In the genomic region with DNA sequence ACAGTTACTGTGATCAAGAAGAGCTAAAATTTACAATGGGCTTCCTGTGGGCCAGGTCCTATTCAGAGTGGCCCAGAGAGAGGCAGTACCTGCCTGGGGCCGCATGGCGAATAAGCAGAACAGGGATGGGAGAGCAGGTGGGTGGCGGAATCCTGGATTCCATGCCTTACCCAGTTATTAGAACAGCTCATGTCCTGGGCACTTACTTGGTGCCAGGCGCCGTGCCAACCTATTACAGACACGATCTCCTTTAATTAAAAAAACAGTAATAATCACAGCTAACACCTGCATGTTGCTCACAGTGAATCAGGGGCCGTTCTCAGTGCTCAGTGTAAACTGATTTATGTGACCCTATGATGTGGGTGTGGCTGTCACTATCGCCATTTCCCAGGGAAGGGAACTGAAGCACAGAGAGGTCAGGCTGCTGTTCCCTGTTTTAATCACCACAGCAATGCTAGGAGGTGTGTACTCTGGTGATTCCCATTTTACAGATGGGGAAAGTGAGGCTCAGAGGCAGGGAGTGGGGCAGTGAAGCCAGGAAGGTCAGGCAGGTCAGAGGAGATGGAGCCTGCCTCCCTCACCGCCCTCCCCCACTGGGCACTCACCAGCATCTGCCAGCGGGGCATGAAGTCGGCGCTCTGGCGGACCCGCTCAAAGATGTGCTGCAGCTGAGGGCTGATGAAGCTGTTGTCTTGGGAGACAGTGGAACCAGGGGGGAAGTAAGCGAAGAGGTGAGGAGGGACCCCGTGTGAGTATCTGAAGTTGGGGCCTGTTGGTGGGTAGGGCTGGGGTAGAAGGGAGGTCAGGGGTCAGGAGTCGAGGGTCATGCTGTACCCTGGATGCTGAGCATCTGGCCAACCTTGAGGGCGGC, we compare ENCODE assay signal across 30 cellular contexts. TPM values are rescaled to one million over a fixed set of nuclear protein-coding genes. Genes with fewer than 3 reads are reported as not detected.
DNase-seq lines count a peak whose midpoint lies in the region; ATAC-seq and TF ChIP-seq lines count a peak whose summit lies in the region.
"Had no signal": no experiment of that assay in that cellular context is flagged by ENCODE, and none has a peak within 500 bp of the region (broad histone marks: within the 10 kb centered on the region; RNA-seq: fewer than 3 reads in every experiment).

No MANE protein-coding gene starts in this region.

- no peaks in the 10 kb centered on the region for H3K9me2 ChIP-seq in Karpas-422 (replicated peaks; ENCODE audit: insufficient read depth, low read length)

- no peaks in the 10 kb centered on the region for H3K79me2 ChIP-seq in Karpas-422 (ENCODE audit: low read length)

- H3K9ac ChIP-seq in Karpas-422 (ENCODE audit: low read length): no peak overlapping the region
- H3K9ac ChIP-seq: GM23248, KMS-11 had no signal

- H3K9me3 ChIP-seq in Karpas-422 (ENCODE audit: low read length): no peaks in the 10 kb centered on the region
- H3K9me3 ChIP-seq: Caco-2 had no signal

- peaks cover 4% of the 10 kb centered on the region for H3K4me1 Mint-ChIP-seq in endothelial cell (ENCODE audit: unreplicated experiment)
- peaks cover 4% of the 10 kb centered on the region for H3K4me1 Mint-ChIP-seq in stimulated activated effector memory CD8-positive, alpha-beta T cell treated with anti-CD3 and anti-CD28 coated beads, Interleukin-12 subunit alpha, Interleukin-12 subunit beta, amount 100 ng/mL, for 72 hours
- H3K4me1 Mint-ChIP-seq: B cell had no signal

- H4K20me1 ChIP-seq in Karpas-422 (ENCODE audit: insufficient read depth, low read depth, low read length): no peaks in the 10 kb centered on the region

- peak overlapping the region; percentile 21 for H3K4me3 Mint-ChIP-seq in endothelial cell (ENCODE audit: unreplicated experiment)
- H3K4me3 Mint-ChIP-seq in stimulated activated effector memory CD8-positive, alpha-beta T cell treated with anti-CD3 and anti-CD28 coated beads, Interleukin-12 subunit alpha, Interleukin-12 subunit beta, amount 100 ng/mL, for 72 hours: no peak overlapping the region
- H3K4me3 Mint-ChIP-seq: B cell; CD8-positive, alpha-beta T cell; H9; HFFc6 had no signal

- TF ChIP-seq CTCF in endothelial cell (IDR thresholded peaks at IDR 0.05; ENCODE audit: unreplicated experiment): no peak

- no peaks in the 10 kb centered on the region for H3K4me1 ChIP-seq in Karpas-422 (ENCODE audit: low read length)
- H3K4me1 ChIP-seq: Caco-2 had no signal

- no peaks in the 10 kb centered on the region for H3K9me3 Mint-ChIP-seq in endothelial cell (ENCODE audit: unreplicated experiment)
- no peaks in the 10 kb centered on the region for H3K9me3 Mint-ChIP-seq in stimulated activated effector memory CD8-positive, alpha-beta T cell treated with anti-CD3 and anti-CD28 coated beads, Interleukin-12 subunit alpha, Interleukin-12 subunit beta, amount 100 ng/mL, for 72 hours
- H3K9me3 Mint-ChIP-seq: CD8-positive, alpha-beta T cell; H9; HFFc6 had no signal

- DNase-seq in Right ventricle myocardium superior: peak; percentile 39
- DNase-seq in left cardiac atrium: no peak
- peak; percentile 29 for DNase-seq in Karpas-422
- DNase-seq in endothelial cell (ENCODE audit: low spot score): no peak
- no peak for DNase-seq in stimulated activated effector memory CD8-positive, alpha-beta T cell treated with anti-CD3 and anti-CD28 coated beads, Interleukin-12 subunit alpha, Interleukin-12 subunit beta, amount 100 ng/mL, for 72 hours (ENCODE audit: low spot score in 2 of 2)
- DNase-seq in NCI-H2171 treated with DMSO at 0.1 percent for 48 hours (lab: John Stamatoyannopoulos, UW): no peak
- DNase-seq: Caco-2; CD8-positive, alpha-beta T cell; DMS79; EL; GDM1; GM23248; H9; HFFc6; IMR-90; NCI-H1105; NCI-H1436 treated with DMSO at 0.1 percent for 48 hours; NCI-H187 treated with DMSO at 0.1 percent for 48 hours; NCI-H2107; NCI-H446; NCI-H524 treated with DMSO at 0.1 percent for 48 hours; SIG-M5 had no signal

- H3K4me2 ChIP-seq in Karpas-422 (ENCODE audit: low read depth, low read length, poor library complexity, severe bottlenecking): no peak overlapping the region
- H3K4me2 ChIP-seq: KMS-11 had no signal

- peaks cover 1% of the 10 kb centered on the region for H3K27me3 Mint-ChIP-seq in endothelial cell (ENCODE audit: unreplicated experiment)
- H3K27me3 Mint-ChIP-seq: B cell had no signal

- no peak overlapping the region for H3K27ac Mint-ChIP-seq in endothelial cell (ENCODE audit: unreplicated experiment)
- peak overlapping the region; percentile 52 for H3K27ac Mint-ChIP-seq in stimulated activated effector memory CD8-positive, alpha-beta T cell treated with anti-CD3 and anti-CD28 coated beads, Interleukin-12 subunit alpha, Interleukin-12 subunit beta, amount 100 ng/mL, for 72 hours
- H3K27ac Mint-ChIP-seq: B cell; CD8-positive, alpha-beta T cell; H9; HFFc6 had no signal

- no peak overlapping the region for H2AFZ ChIP-seq in Karpas-422 (ENCODE audit: low read length)
- H2AFZ ChIP-seq: GM23248 had no signal

- peaks cover 24% of the 10 kb centered on the region; the same call in 1 of the 2 replicates for H3K36me3 ChIP-seq in Karpas-422 (ENCODE audit: insufficient read depth, low read length)

- H3K27ac ChIP-seq in Karpas-422 (ENCODE audit: low read length): no peak overlapping the region
- H3K27ac ChIP-seq: C4-2B, GM23248, KMS-11, RWPE1, SK-N-MC had no signal

- no peak for ATAC-seq in Right ventricle myocardium superior (ENCODE audit: poor library complexity)
- ATAC-seq in left cardiac atrium: no peak
- ATAC-seq in stimulated activated effector memory CD8-positive, alpha-beta T cell treated with anti-CD3 and anti-CD28 coated beads, Interleukin-12 subunit alpha, Interleukin-12 subunit beta, amount 100 ng/mL, for 72 hours: no peak
- ATAC-seq in HG02798 (IDR thresholded peaks at IDR 0.05; ENCODE audit: poor library complexity, unreplicated experiment): no peak
- ATAC-seq: CD8-positive, alpha-beta T cell; GM12878; Panc1 had no signal

- no peaks in the 10 kb centered on the region for H3K27me3 ChIP-seq in Karpas-422 (ENCODE audit: low read length)

- no peak overlapping the region for H3K4me3 ChIP-seq in Karpas-422 (ENCODE audit: low read length)
- H3K4me3 ChIP-seq: GM12878, GM23248, SK-N-MC had no signal

- intact Hi-C loops in Right ventricle myocardium superior (cut with DNase I): no loop called here
- intact Hi-C loops in left cardiac atrium (cut with DNase I): loop anchor here in 1 of 2 donors (5.0 kb wide), 1 partner anchor 42 kb away; no protein-coding TSS in a partner anchor

- peaks cover 11% of the 10 kb centered on the region for H3K36me3 Mint-ChIP-seq in endothelial cell (ENCODE audit: low read depth, unreplicated experiment)
- peaks cover 59% of the 10 kb centered on the region for H3K36me3 Mint-ChIP-seq in stimulated activated effector memory CD8-positive, alpha-beta T cell treated with anti-CD3 and anti-CD28 coated beads, Interleukin-12 subunit alpha, Interleukin-12 subunit beta, amount 100 ng/mL, for 72 hours

RNA-seq across cellular contexts. Expression of gene COQ8B, which starts 12.0 kb away (rescaled TPM):
- total RNA-seq in Right ventricle myocardium superior (36.1 TPM), left cardiac atrium (10 to 100 TPM; 20.1 to 32.0 TPM), endothelial cell (ENCODE audit: unreplicated experiment) (26.4 TPM)
- total RNA-seq in Karpas-422 (2014; rRNA removed; shearing (Covaris generic); ENCODE audit: low replicate concordance): 31.3 and 58.0 TPM in 2 replicates

RNA-seq across cellular contexts. Expression of gene ITPKC, which starts 12.2 kb away (rescaled TPM):
- total RNA-seq in Right ventricle myocardium superior (14.7 TPM), left cardiac atrium (10 to 100 TPM; 12.4 to 17.6 TPM), endothelial cell (ENCODE audit: unreplicated experiment) (12.1 TPM)
- total RNA-seq in Karpas-422 (2014; rRNA removed; shearing (Covaris generic); ENCODE audit: low replicate concordance): 5.9 and 9.2 TPM in 2 replicates

RNA-seq across cellular contexts. Expression of gene NUMBL, which starts 14.3 kb away (rescaled TPM):
- 13.5 TPM for total RNA-seq in Right ventricle myocardium superior
- total RNA-seq in left cardiac atrium: 10 to 100 TPM; 17.6 to 24.6 TPM
- total RNA-seq in Karpas-422 (2014; rRNA removed; shearing (Covaris generic); ENCODE audit: low replicate concordance): 26.9 and 33.8 TPM in 2 replicates
- 10.0 TPM for total RNA-seq in endothelial cell (ENCODE audit: unreplicated experiment)

RNA-seq across cellular contexts. Expression of gene ACTMAP, which starts 45.6 kb away (rescaled TPM):
- total RNA-seq in Right ventricle myocardium superior (5.2 TPM), left cardiac atrium (1 to 10 TPM; 4.2 to 6.2 TPM), endothelial cell (ENCODE audit: unreplicated experiment) (24.6 TPM)
- total RNA-seq in Karpas-422 (2014; rRNA removed; shearing (Covaris generic); ENCODE audit: low replicate concordance): 3.1 and 5.8 TPM in 2 replicates

RNA-seq across cellular contexts. Expression of gene SNRPA, which starts 46.3 kb away (rescaled TPM):
- total RNA-seq in Right ventricle myocardium superior (27.7 TPM), left cardiac atrium (10 to 100 TPM; 23.1 to 34.9 TPM), endothelial cell (ENCODE audit: unreplicated experiment) (101 TPM)
- total RNA-seq in Karpas-422 (2014; rRNA removed; shearing (Covaris generic); ENCODE audit: low replicate concordance): 136 and 173 TPM in 2 replicates

Comparison
In these comparisons a context has a peak if more than half of its experiments do, and no peak if none do; other contexts are left out.
1. DNase-seq: peak in Right ventricle myocardium superior (single experiment) and Karpas-422 (single experiment); none in left cardiac atrium (single experiment), endothelial cell (single experiment), stimulated activated effector memory CD8-positive, alpha-beta T cell treated with anti-CD3 and anti-CD28 coated beads, Interleukin-12 subunit alpha, Interleukin-12 subunit beta, amount 100 ng/mL, for 72 hours (0 of 2) and NCI-H2171 treated with DMSO at 0.1 percent for 48 hours (single experiment).